In the genomic region with DNA sequence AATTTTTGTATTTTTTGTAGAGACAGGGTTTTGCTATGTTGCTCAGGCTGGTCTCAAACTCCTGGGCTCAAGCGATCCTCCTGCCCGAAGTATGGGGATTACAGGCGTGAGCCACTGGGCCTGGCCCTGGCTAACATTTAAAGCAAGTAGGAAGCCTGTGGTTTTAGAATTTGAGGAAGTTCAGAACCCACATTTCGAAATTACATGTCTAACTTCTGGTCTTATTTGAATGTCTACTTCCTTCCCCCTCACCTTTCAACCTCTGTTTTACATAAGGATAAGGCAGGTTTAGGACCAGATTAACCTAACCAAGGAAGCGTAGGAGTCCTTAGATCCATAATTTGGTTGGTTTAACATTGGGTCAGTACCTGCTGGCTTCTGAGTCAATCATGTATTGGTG, we compare ENCODE assay signal across 8 cellular contexts.
DNase-seq lines count a peak whose midpoint lies in the region; ATAC-seq and TF ChIP-seq lines count a peak whose summit lies in the region.

No MANE protein-coding gene starts in this region.

- no peak for TF ChIP-seq CTCF in left lung (IDR thresholded peaks at IDR 0.05)
- no peak for TF ChIP-seq CTCF in mesothelial cell of epicardium (IDR thresholded peaks at IDR 0.05; ENCODE audit: unreplicated experiment)

- intact Hi-C loops in left lung (cut with DNase I), result no loop called here

- H3K4me1 Mint-ChIP-seq in mesothelial cell of epicardium, result peaks cover 6% of the 10 kb centered on the region

- H3K4me3 Mint-ChIP-seq in mesothelial cell of epicardium, result no peak overlapping the region

- peaks cover 0 to 62% of the 10 kb centered on the region in 2 donors for H3K27me3 ChIP-seq in left lung

- H3K4me3 ChIP-seq in left lung, result no peak overlapping the region

- no peaks in the 10 kb centered on the region for H3K9me3 Mint-ChIP-seq in mesothelial cell of epicardium

- no peak overlapping the region for H3K27ac Mint-ChIP-seq in mesothelial cell of epicardium

- peak overlapping the region in 1 of 2 donors; percentile 25 for H3K27ac ChIP-seq in left lung

- H3K36me3 ChIP-seq in left lung, result no peaks in the 10 kb centered on the region

- peak; percentile 94 for ATAC-seq in GM18861 (IDR thresholded peaks at IDR 0.05; ENCODE audit: unreplicated experiment)
- ATAC-seq in HG02588 (IDR thresholded peaks at IDR 0.05; ENCODE audit: unreplicated experiment), result peak; percentile 86
- peak; percentile 94 for ATAC-seq in HG03575 (IDR thresholded peaks at IDR 0.05; ENCODE audit: extremely low read depth, insufficient number of reproducible peaks, low FRiP score, unreplicated experiment)
- ATAC-seq in left lung, result peak; percentile 54

- peaks cover 3 to 47% of the 10 kb centered on the region in 2 donors for H3K4me1 ChIP-seq in left lung

- peak in 1 of 2 donors; percentile 41 for DNase-seq in left lung
- DNase-seq in HPDE6-E6E7 (ENCODE audit: extremely low spot score), result no peak
- DNase-seq in NCI-H2029 (lab: John Stamatoyannopoulos, UW), result no peak
- DNase-seq in islet precursor cell, result no peak
- DNase-seq in mesothelial cell of epicardium (ENCODE audit: low spot score in 2 of 2, unreplicated experiment in 2 of 2), result no peak

- peaks cover 5% of the 10 kb centered on the region for H3K27me3 Mint-ChIP-seq in mesothelial cell of epicardium (ENCODE audit: low read depth)

- H3K36me3 Mint-ChIP-seq in mesothelial cell of epicardium, result no peaks in the 10 kb centered on the region

- no peaks in the 10 kb centered on the region for H3K9me3 ChIP-seq in left lung
